In genomic region chr5:57276353-57276752, GRCh38 we compare ENCODE assay signal across 1 cellular context.
TF ChIP-seq lines count a peak whose summit lies in the region.

No MANE protein-coding gene starts in this region.

TF ChIP-seq in GM23338, 12 proteins besides CTCF, POLR2A, EP300 and RAD21 (continued from another document):
- TF ChIP-seq ZNF462 (CRISPR knock-in tag; IDR thresholded peaks at IDR 0.05), result no peak
